8 cellular contexts compared by ENCODE assay signal in the genomic region with DNA sequence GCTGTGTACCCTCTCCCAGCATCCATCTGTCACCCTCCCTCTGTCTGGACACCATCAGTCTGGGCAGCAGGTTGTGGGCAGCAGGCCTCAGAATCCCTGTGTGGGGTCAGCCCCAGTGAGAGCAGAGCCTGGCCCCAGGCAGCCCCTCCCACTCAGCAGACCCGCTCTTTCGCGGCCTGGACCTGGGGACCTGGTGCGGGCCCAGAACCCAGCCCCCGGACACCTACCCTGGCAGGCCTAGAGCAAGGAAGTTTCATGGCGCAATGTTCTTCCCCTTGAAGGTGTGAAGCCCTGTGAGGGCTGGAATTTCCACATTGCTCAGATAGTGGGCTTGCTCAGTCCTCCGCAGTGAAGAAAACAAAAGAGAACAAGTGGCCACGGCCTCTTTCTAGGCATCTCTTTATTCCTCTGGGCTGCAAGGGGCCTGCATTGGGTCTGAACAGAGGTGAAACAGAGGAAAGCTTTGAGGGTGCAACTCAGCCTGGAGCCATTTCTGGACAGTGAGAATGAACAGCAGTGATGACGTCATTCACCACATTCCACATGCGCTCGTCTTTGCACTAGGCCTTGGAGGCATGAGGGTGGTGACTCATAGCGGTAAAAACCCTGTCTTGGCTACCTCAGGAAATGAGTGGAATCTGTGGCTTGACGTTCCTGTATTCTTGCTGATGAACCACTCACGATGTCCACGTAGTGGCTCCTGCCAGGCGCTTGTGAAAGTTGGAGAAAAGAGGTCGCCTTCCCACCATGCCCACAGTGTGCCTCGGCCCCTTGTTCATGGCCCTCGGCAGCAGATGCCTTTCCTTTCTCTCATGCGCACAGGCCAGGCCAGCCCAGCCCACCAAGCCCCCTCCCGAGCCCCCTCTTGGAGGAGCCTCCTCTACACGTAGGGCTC.
A peak's percentile ranks its signal among the peaks of the same experiment; 100 is the strongest.
DNase-seq lines count a peak whose midpoint lies in the region; ATAC-seq and TF ChIP-seq lines count a peak whose summit lies in the region.

No MANE protein-coding gene starts in this region.

- peak; percentile 30 for DNase-seq in BE2C
- peak; percentile 57 to 68 for DNase-seq in activated CD4-positive, alpha-beta T cell treated with anti-CD3 and anti-CD28 coated beads for 4 hours
- DNase-seq in dedifferentiated amniotic fluid mesenchymal stem cell (ENCODE audit: extremely low spot score): peak; percentile 98
- DNase-seq in stimulated activated naive CD8-positive, alpha-beta T cell treated with anti-CD3 and anti-CD28 coated beads, Interleukin-15, amount 100 ng/mL, for 72 hours: peak; percentile 35 to 73
- DNase-seq in NCI-H1105 (lab: John Stamatoyannopoulos, UW): no peak

- no peak overlapping the region for H3K9ac ChIP-seq in KMS-11
- H3K9ac ChIP-seq in mucosa of rectum (ENCODE audit: low read depth in 1 of 2, low read length in 2 of 2): peak overlapping the region; percentile 13 to 56

- 0 out of 2 replicates have a peak overlapping the region, but pooled peaks have one; percentile 17 for H2AFZ ChIP-seq in KMS-11 (ENCODE audit: low read depth)

- H3K27ac ChIP-seq in KMS-11 (no peak overlapping the region), mucosa of rectum (ENCODE audit: low read depth in 2 of 2, low read length in 2 of 2) (peak overlapping the region; percentile 59 to 68)

- H3K27me3 ChIP-seq in BE2C: no peaks in the 10 kb centered on the region
- H3K27me3 ChIP-seq in KMS-11 (ENCODE audit: insufficient read depth, low read depth): no peaks in the 10 kb centered on the region
- no peaks in the 10 kb centered on the region for H3K27me3 ChIP-seq in mucosa of rectum (ENCODE audit: control insufficient read depth in 2 of 2, insufficient read depth in 2 of 2, low read length in 2 of 2)

- ATAC-seq in stimulated activated naive CD8-positive, alpha-beta T cell treated with anti-CD3 and anti-CD28 coated beads, Interleukin-15, amount 100 ng/mL, for 72 hours: peak; percentile 75
- no peak for ATAC-seq in GM19467 (IDR thresholded peaks at IDR 0.05; ENCODE audit: unreplicated experiment)

- peaks cover 48% of the 10 kb centered on the region for H3K4me1 Mint-ChIP-seq in stimulated activated naive CD8-positive, alpha-beta T cell treated with anti-CD3 and anti-CD28 coated beads, Interleukin-15, amount 100 ng/mL, for 72 hours

- H4K20me1 ChIP-seq in KMS-11 (ENCODE audit: insufficient read depth): no peaks in the 10 kb centered on the region

- H3K79me2 ChIP-seq in KMS-11 (ENCODE audit: insufficient read depth, low read depth): no peaks in the 10 kb centered on the region

- H3K4me1 ChIP-seq in BE2C (peaks cover 5% of the 10 kb centered on the region), KMS-11 (ENCODE audit: low read depth, poor library complexity, severe bottlenecking) (peaks cover 40% of the 10 kb centered on the region), mucosa of rectum (ENCODE audit: control insufficient read depth in 2 of 2, insufficient read depth in 2 of 2, low read length in 2 of 2) (peaks cover 33 to 53% of the 10 kb centered on the region in 2 donors)

- no peaks in the 10 kb centered on the region for H3K9me3 ChIP-seq in BE2C
- H3K9me3 ChIP-seq in mucosa of rectum (ENCODE audit: control insufficient read depth in 2 of 2, low read length in 2 of 2): no peaks in the 10 kb centered on the region

- H3K4me3 ChIP-seq in BE2C (ENCODE audit: low read depth, low read length): no peak overlapping the region
- no peak overlapping the region for H3K4me3 ChIP-seq in KMS-11 (IDR thresholded peaks at IDR 0.05; ENCODE audit: insufficient read depth, low read depth, low read length)
- H3K4me3 ChIP-seq in mucosa of rectum (ENCODE audit: low read length in 2 of 2): peak overlapping the region in 1 of 2 donors; percentile 25

- peaks cover 4 to 7% of the 10 kb centered on the region in 2 donors for H3K9me3 Mint-ChIP-seq in stimulated activated naive CD8-positive, alpha-beta T cell treated with anti-CD3 and anti-CD28 coated beads, Interleukin-15, amount 100 ng/mL, for 72 hours

- TF ChIP-seq CTCF in BE2C (IDR thresholded peaks at IDR 0.05; ENCODE audit: low read depth, low read length): no peak
- TF ChIP-seq CTCF in KMS-11 (conservative IDR thresholded peaks at IDR 0.05; ENCODE audit: low read depth, low read length): no peak

- H3K27ac Mint-ChIP-seq in stimulated activated naive CD8-positive, alpha-beta T cell treated with anti-CD3 and anti-CD28 coated beads, Interleukin-15, amount 100 ng/mL, for 72 hours: peak overlapping the region; percentile 40 to 76

- no peaks in the 10 kb centered on the region for H3K27me3 Mint-ChIP-seq in stimulated activated naive CD8-positive, alpha-beta T cell treated with anti-CD3 and anti-CD28 coated beads, Interleukin-15, amount 100 ng/mL, for 72 hours

- H3K36me3 ChIP-seq in BE2C: no peaks in the 10 kb centered on the region
- no peaks in the 10 kb centered on the region for H3K36me3 ChIP-seq in KMS-11 (ENCODE audit: insufficient read depth)
- peaks cover 6 to 7% of the 10 kb centered on the region in 2 donors for H3K36me3 ChIP-seq in mucosa of rectum (ENCODE audit: control insufficient read depth in 2 of 2, insufficient read depth in 2 of 2, low read length in 2 of 2)

- peak overlapping the region; percentile 77 to 84 for H3K4me3 Mint-ChIP-seq in stimulated activated naive CD8-positive, alpha-beta T cell treated with anti-CD3 and anti-CD28 coated beads, Interleukin-15, amount 100 ng/mL, for 72 hours

- peak overlapping the region; percentile 99 for H3K4me2 ChIP-seq in KMS-11
